ENCODE assay signal across 27 cellular contexts in the genomic region with DNA sequence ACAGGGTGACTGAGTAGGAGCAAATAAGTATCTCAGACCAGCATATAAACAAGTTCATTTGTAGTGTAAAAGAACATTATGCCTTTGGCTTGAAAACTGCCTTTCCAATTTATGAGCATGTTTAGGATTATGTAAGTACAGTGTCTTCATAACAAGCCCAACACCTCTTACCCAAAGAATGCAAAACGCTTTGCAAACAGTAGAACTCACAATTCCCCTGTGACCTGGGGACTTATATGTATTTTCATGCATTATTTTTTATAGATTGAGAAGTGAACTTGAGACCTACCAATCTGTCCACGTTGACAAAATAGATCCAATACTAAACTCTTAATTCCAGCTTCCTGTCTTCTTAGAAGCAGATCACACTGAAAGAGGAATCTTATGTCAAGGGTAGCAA.
"Had no signal": no experiment of that assay in that cellular context is flagged by ENCODE, and none has a peak within 500 bp of the region (broad histone marks: within the 10 kb centered on the region; RNA-seq: fewer than 3 reads in every experiment).

No MANE protein-coding gene starts in this region.

- DNase-seq: activated CD4-positive, alpha-beta memory T cell treated with anti-CD3 and anti-CD28 coated beads for 36 hours; activated CD4-positive, alpha-beta T cell treated with anti-CD3 and anti-CD28 coated beads for 48 hours; activated CD8-positive, alpha-beta memory T cell treated with anti-CD3 and anti-CD28 coated beads, Interleukin-2, amount 50 U/mL, for 4 hours; activated gamma-delta T cell; activated naive CD4-positive, alpha-beta T cell treated with anti-CD3 and anti-CD28 coated beads, Interleukin-2, amount 10 ng/mL, durations not matched to agents 7 days and 5 days; activated naive CD8-positive, alpha-beta T cell treated with anti-CD3 and anti-CD28 coated beads, Interleukin-2, amount 10 ng/mL, durations not matched to agents 7 days and 5 days; activated T-cell treated with anti-CD3 and anti-CD28 coated beads, Interleukin-2, amount 50 U/mL, for 1 hour; brain microvascular endothelial cell; central memory CD4-positive, alpha-beta T cell; endodermal cell; gastrocnemius medialis; glutamatergic neuron; left ventricle myocardium inferior; ovary; right lobe of liver; stimulated activated CD4-positive, alpha-beta T cell treated with anti-CD3 and anti-CD28 coated beads, Interleukin-12 subunit alpha, Interleukin-12 subunit beta, amount 100 ng/mL, for 4 hours; stimulated activated CD4-positive, alpha-beta T cell treated with anti-CD3 and anti-CD28 coated beads, Interleukin-4, amount 100 ng/mL, for 24 hours; T-helper 1 cell had no signal

- FAIRE-seq: islet of Langerhans, TTC549 had no signal

- H3K27me3 ChIP-seq: brain microvascular endothelial cell, gastrocnemius medialis, ovary, right lobe of liver had no signal

- H3K4me3 ChIP-seq: gastrocnemius medialis, left ventricle myocardium inferior, lung, ovary, right lobe of liver had no signal

- H3K4me1 ChIP-seq: left ventricle myocardium inferior, right lobe of liver had no signal

- H3K9me3 Mint-ChIP-seq: activated CD4-positive, alpha-beta memory T cell treated with anti-CD3 and anti-CD28 coated beads for 36 hours; activated naive CD4-positive, alpha-beta T cell treated with anti-CD3 and anti-CD28 coated beads, Interleukin-2, amount 10 ng/mL, durations not matched to agents 7 days and 5 days; activated naive CD8-positive, alpha-beta T cell treated with anti-CD3 and anti-CD28 coated beads, Interleukin-2, amount 10 ng/mL, durations not matched to agents 7 days and 5 days; endodermal cell; nephron; stimulated activated effector memory CD8-positive, alpha-beta T cell treated with anti-CD3 and anti-CD28 coated beads, Interleukin-12 subunit alpha, Interleukin-12 subunit beta, amount 100 ng/mL, for 72 hours; stimulated activated naive CD8-positive, alpha-beta T cell treated with anti-CD3 and anti-CD28 coated beads, Interleukin-15, Interleukin-2, amounts not matched to agents 100 ng/mL and 50 ng/mL, for 24 hours; T-helper 2 cell treated with Interferon-gamma antibody and Interleukin-4, amounts not matched to agents 5 μg/mL and 100 μg/mL, for 36 hours had no signal

- H3K4me3 Mint-ChIP-seq: activated CD4-positive, alpha-beta memory T cell treated with anti-CD3 and anti-CD28 coated beads for 36 hours; activated naive CD4-positive, alpha-beta T cell treated with anti-CD3 and anti-CD28 coated beads, Interleukin-2, amount 10 ng/mL, durations not matched to agents 7 days and 5 days; activated naive CD8-positive, alpha-beta T cell treated with anti-CD3 and anti-CD28 coated beads, Interleukin-2, amount 10 ng/mL, durations not matched to agents 7 days and 5 days; endodermal cell; nephron; stimulated activated effector memory CD8-positive, alpha-beta T cell treated with anti-CD3 and anti-CD28 coated beads, Interleukin-12 subunit alpha, Interleukin-12 subunit beta, amount 100 ng/mL, for 72 hours; stimulated activated naive CD8-positive, alpha-beta T cell treated with anti-CD3 and anti-CD28 coated beads, Interleukin-15, Interleukin-2, amounts not matched to agents 100 ng/mL and 50 ng/mL, for 24 hours; T-helper 2 cell treated with Interferon-gamma antibody and Interleukin-4, amounts not matched to agents 5 μg/mL and 100 μg/mL, for 36 hours had no signal

- H3K36me3 Mint-ChIP-seq: activated CD4-positive, alpha-beta memory T cell treated with anti-CD3 and anti-CD28 coated beads for 36 hours; activated naive CD4-positive, alpha-beta T cell treated with anti-CD3 and anti-CD28 coated beads, Interleukin-2, amount 10 ng/mL, durations not matched to agents 7 days and 5 days; activated naive CD8-positive, alpha-beta T cell treated with anti-CD3 and anti-CD28 coated beads, Interleukin-2, amount 10 ng/mL, durations not matched to agents 7 days and 5 days; stimulated activated effector memory CD8-positive, alpha-beta T cell treated with anti-CD3 and anti-CD28 coated beads, Interleukin-12 subunit alpha, Interleukin-12 subunit beta, amount 100 ng/mL, for 72 hours had no signal

- H3K36me3 ChIP-seq: brain microvascular endothelial cell, gastrocnemius medialis, left ventricle myocardium inferior, ovary, right lobe of liver had no signal

- H3K27me3 Mint-ChIP-seq: activated naive CD4-positive, alpha-beta T cell treated with anti-CD3 and anti-CD28 coated beads, Interleukin-2, amount 10 ng/mL, durations not matched to agents 7 days and 5 days; activated naive CD8-positive, alpha-beta T cell treated with anti-CD3 and anti-CD28 coated beads, Interleukin-2, amount 10 ng/mL, durations not matched to agents 7 days and 5 days had no signal

- H3K27ac Mint-ChIP-seq: activated CD4-positive, alpha-beta memory T cell treated with anti-CD3 and anti-CD28 coated beads for 36 hours; activated naive CD4-positive, alpha-beta T cell treated with anti-CD3 and anti-CD28 coated beads, Interleukin-2, amount 10 ng/mL, durations not matched to agents 7 days and 5 days; activated naive CD8-positive, alpha-beta T cell treated with anti-CD3 and anti-CD28 coated beads, Interleukin-2, amount 10 ng/mL, durations not matched to agents 7 days and 5 days; endodermal cell; nephron; progenitor cell of endocrine pancreas; stimulated activated effector memory CD8-positive, alpha-beta T cell treated with anti-CD3 and anti-CD28 coated beads, Interleukin-12 subunit alpha, Interleukin-12 subunit beta, amount 100 ng/mL, for 72 hours; stimulated activated naive CD8-positive, alpha-beta T cell treated with anti-CD3 and anti-CD28 coated beads, Interleukin-15, Interleukin-2, amounts not matched to agents 100 ng/mL and 50 ng/mL, for 24 hours; T-helper 2 cell treated with Interferon-gamma antibody and Interleukin-4, amounts not matched to agents 5 μg/mL and 100 μg/mL, for 36 hours had no signal

- H3K27ac ChIP-seq: brain microvascular endothelial cell, gastrocnemius medialis, left ventricle myocardium inferior, ovary, right lobe of liver, VCaP had no signal

- ATAC-seq: gastrocnemius medialis; right lobe of liver; stimulated activated effector memory CD8-positive, alpha-beta T cell treated with anti-CD3 and anti-CD28 coated beads, Interleukin-12 subunit alpha, Interleukin-12 subunit beta, amount 100 ng/mL, for 72 hours had no signal

- H3K4me1 Mint-ChIP-seq: activated naive CD4-positive, alpha-beta T cell treated with anti-CD3 and anti-CD28 coated beads, Interleukin-2, amount 10 ng/mL, durations not matched to agents 7 days and 5 days; activated naive CD8-positive, alpha-beta T cell treated with anti-CD3 and anti-CD28 coated beads, Interleukin-2, amount 10 ng/mL, durations not matched to agents 7 days and 5 days; nephron; stimulated activated effector memory CD8-positive, alpha-beta T cell treated with anti-CD3 and anti-CD28 coated beads, Interleukin-12 subunit alpha, Interleukin-12 subunit beta, amount 100 ng/mL, for 72 hours had no signal

- H3K9me3 ChIP-seq: gastrocnemius medialis, left ventricle myocardium inferior, ovary, right lobe of liver had no signal
